In genomic region chr1:37477946-37478345, GRCh38 we compare ENCODE assay signal across 8 cellular contexts. TPM values are rescaled to one million over a fixed set of nuclear protein-coding genes. Genes with fewer than 3 reads are reported as not detected.
DNase-seq lines count a peak whose midpoint lies in the region; ATAC-seq, FAIRE-seq and TF ChIP-seq lines count a peak whose summit lies in the region.

No MANE protein-coding gene starts in this region.

- DNase-seq in AG04450 (ENCODE audit: low read depth, low spot score), result no peak
- no peak for DNase-seq in K562 (ENCODE audit: extremely low read depth in 1 of 4, low spot score in 3 of 4)
- peak; percentile 86 for DNase-seq in mesenteric fat pad (ENCODE audit: low spot score)
- DNase-seq in NCI-H146 treated with DMSO at 0.1 percent for 48 hours (lab: John Stamatoyannopoulos, UW; ENCODE audit: unreplicated experiment), result no peak
- no peak for DNase-seq in stimulated activated CD4-positive, alpha-beta T cell treated with anti-CD3 and anti-CD28 coated beads, Interleukin-4, amount 100 ng/mL, for 24 hours

- H3K9me1 ChIP-seq in K562 (ENCODE audit: control insufficient read depth, insufficient read depth, low read length), result peaks cover 7% of the 10 kb centered on the region

- ATAC-seq in K562, result no peak
- ATAC-seq in GM21529 (IDR thresholded peaks at IDR 0.05; ENCODE audit: unreplicated experiment), result no peak
- no peak for ATAC-seq in GM18505 (IDR thresholded peaks at IDR 0.05; ENCODE audit: unreplicated experiment)

- H3K4me1 ChIP-seq in K562 (replicated peaks in 1 of 2; ENCODE audit: control insufficient read depth in 2 of 2, insufficient read depth in 2 of 2, low read length in 2 of 2), result peaks cover 52 to 75% of the 10 kb centered on the region in 2 experiments

- CTCF ChIA-PET in AG04450 (lab: Charles Lee) (interaction anchor here (1.6 to 6.7 kb wide), 4 partner anchors 9 to 125 kb away, joined by 4 to 74 read pairs (median 24); partner anchors contain the start of gene MEAF6), K562 (lab: Yijun Ruan, JAX; ENCODE audit: low intra/inter-chr PET ratio) (no interaction called here)

- H3K79me2 ChIP-seq in K562 (ENCODE audit: control insufficient read depth, insufficient read depth, low read length), result peaks cover 59% of the 10 kb centered on the region

- in situ Hi-C loops in K562 (cut with MboI), result no loop called here

- peak overlapping the region; percentile 86 to 98; a peak in 3 of 4 replicates for H3K9ac ChIP-seq in K562 (ENCODE audit: insufficient read depth in 1 of 2, low read depth in 2 of 2, low read length in 2 of 2)

- H3K4me3 Mint-ChIP-seq in IgD-negative memory B cell, result peak overlapping the region; percentile 98 to 99 (median 98)

- peaks cover 19 to 25% (median 22%) of the 10 kb centered on the region in 3 donors for H3K4me1 Mint-ChIP-seq in IgD-negative memory B cell

- H2AFZ ChIP-seq in K562 (ENCODE audit: low read depth, low read length), result no peak overlapping the region

- POLR2A ChIA-PET in AG04450 (lab: Yijun Ruan, JAX), result interaction anchor here (1.0 to 4.1 kb wide), 3 partner anchors 8 to 212 kb away, joined by 6 to 44 read pairs (median 7); a partner anchor contains a TSS
- POLR2A ChIA-PET in K562 (lab: Yijun Ruan, JAX), result interaction anchor here (0.6 to 7.6 kb wide), 16 partner anchors 7 to 684 kb away, joined by 3 to 118 read pairs (median 4); partner anchors contain the start of genes EPHA10, GNL2 and MEAF6

- H3K9me3 ChIP-seq in AG04450 (ENCODE audit: control insufficient read depth, insufficient read depth, low read length) (peaks cover 5% of the 10 kb centered on the region; the same call in 1 of the 2 replicates), K562 (replicated peaks; ENCODE audit: control insufficient read depth, insufficient read depth, low read depth, low read length) (no peaks in the 10 kb centered on the region)

- peak overlapping the region; percentile 98 to 100 (median 100) for H3K27ac Mint-ChIP-seq in IgD-negative memory B cell

- 97% methylated on average over 5 of the region's 5 CpGs for WGBS in K562 (ENCODE audit: insufficient coverage, low coverage, missing lambda C conversion rate)

- no peaks in the 10 kb centered on the region for H3K9me3 Mint-ChIP-seq in IgD-negative memory B cell

- peaks cover 43% of the 10 kb centered on the region for H4K20me1 ChIP-seq in K562 (replicated peaks; ENCODE audit: control insufficient read depth, insufficient read depth, low read length)

- no peaks in the 10 kb centered on the region for H3K27me3 Mint-ChIP-seq in IgD-negative memory B cell

- intact Hi-C loops in K562 (cut with micrococcal nuclease), result loop anchor here (10.0 kb wide), 1 partner anchor 77 kb away; the partner anchor contains the start of genes DNALI1 and SNIP1

- TF ChIP-seq POLR2A in K562 (conservative IDR thresholded peaks at IDR 0.05), result no peak
- TF ChIP-seq POLR2A in GM18505 (IDR thresholded peaks at IDR 0.05; ENCODE audit: borderline replicate concordance, extremely low read depth, insufficient read depth, insufficient read length), result no peak

- no peak for FAIRE-seq in K562 (lab: Jason Lieb, UNC)

- peaks cover 12% of the 10 kb centered on the region for H3K36me3 Mint-ChIP-seq in IgD-negative memory B cell

- no peak for TF ChIP-seq RAD21 in K562 (CRISPR knock-in tag; conservative IDR thresholded peaks at IDR 0.05 in 1 of 2, IDR thresholded peaks at IDR 0.05 in 1 of 2)

- H3K4me2 ChIP-seq in K562 (ENCODE audit: insufficient read depth, low read length), result peak overlapping the region; percentile 96

- no TSS peak for BruUV-seq in K562 (replicated peaks; lab: Mats Ljungman, UMichigan)

- H3K27ac ChIP-seq in AG04450 (ENCODE audit: low read depth, low read length) (peak overlapping the region; percentile 94), K562 (ENCODE audit: extremely low read depth, low read depth, low read length) (peak overlapping the region; percentile 94; the same call in 2 of the 3 replicates)

- peaks cover 75% of the 10 kb centered on the region for H3K36me3 ChIP-seq in K562 (ENCODE audit: control insufficient read depth, insufficient read depth, low read length)

- TF ChIP-seq CTCF in AG04450 (IDR thresholded peaks at IDR 0.05; ENCODE audit: low read depth, low read length) (no peak), K562 (IDR thresholded peaks at IDR 0.05 in 2 of 3, conservative IDR thresholded peaks at IDR 0.05 in 1 of 3; ENCODE audit: insufficient read depth in 2 of 3, low read depth in 1 of 3, low read length in 3 of 3) (no peak)

- no peaks in the 10 kb centered on the region for H3K27me3 ChIP-seq in AG04450 (ENCODE audit: control insufficient read depth, insufficient read depth, low read length)
- H3K27me3 ChIP-seq in K562 (ENCODE audit: control insufficient read depth in 2 of 2, insufficient read depth in 2 of 2, low read length in 2 of 2), result no peaks in the 10 kb centered on the region

- no peak for TF ChIP-seq EP300 in K562 (IDR thresholded peaks at IDR 0.05; ENCODE audit: low read length)

- H3K4me3 ChIP-seq in AG04450 (ENCODE audit: low read depth, low read length) (peak overlapping the region; percentile 89), K562 (peak overlapping the region; percentile 77; the same call in 1 of the 2 replicates)

TF ChIP-seq in K562, 482 proteins besides CTCF, POLR2A, EP300 and RAD21 (continues in another document):
- no peak for TF ChIP-seq HNRNPL (IDR thresholded peaks at IDR 0.05; ENCODE audit: low read depth, low read length)
- no peak for TF ChIP-seq MAFK (IDR thresholded peaks at IDR 0.05; ENCODE audit: low read length)
- 0 out of 2 replicates have a peak, but pooled peaks have one; percentile 64 for TF ChIP-seq ZC3H4 (CRISPR knock-in tag; IDR thresholded peaks at IDR 0.05; ENCODE audit: borderline replicate concordance)
- TF ChIP-seq OTX1 (CRISPR knock-in tag; IDR thresholded peaks at IDR 0.05), result no peak
- no peak for TF ChIP-seq ZNF140 (CRISPR knock-in tag; IDR thresholded peaks at IDR 0.05)
- no peak for TF ChIP-seq ZBTB1 (CRISPR knock-in tag; IDR thresholded peaks at IDR 0.05; ENCODE audit: borderline replicate concordance, low read depth)

RNA-seq across cellular contexts. Expression of gene ZC3H12A, which starts 3.6 kb away (rescaled TPM):
- polyA plus RNA-seq in AG04450 (2011; rRNA removed), result 4.3 and 6.4 TPM in 2 replicates
- 7.2 and 13.7 TPM in 2 replicates for polyA minus RNA-seq in AG04450 (2011; rRNA and poly(A)+ RNA removed)
- 20.6 TPM for polyA plus RNA-seq in IgD-negative memory B cell
- total RNA-seq in K562 (2011; cell fraction: chromatin; rRNA removed; ENCODE audit: low replicate concordance), result 19.0 and 54.2 TPM in 2 replicates
- total RNA-seq in K562 (2011; cell fraction: nucleolus; rRNA removed), result 40.7 and 45.7 TPM in 2 replicates
- 23.7 and 24.1 TPM in 2 replicates for total RNA-seq in K562 (2011; cell fraction: nucleoplasm; rRNA removed)
- total RNA-seq in K562 (2014; rRNA removed), result 9.3 and 9.4 TPM in 2 replicates
- total RNA-seq in K562 (2014; rRNA removed; fragmentation: Illumina TruSeq; extraction: Trizol), result 1.2 and 1.7 TPM in 2 replicates
- total RNA-seq in K562 (2015; rRNA removed; fragmentation: Illumina TruSeq; extraction: Trizol), result 6.7 and 7.1 TPM in 2 replicates
- 9.4 and 11.4 TPM in 2 replicates for total RNA-seq in K562 (2021)
- 7.0 and 8.6 TPM in 2 replicates for polyA plus RNA-seq in K562 (2011; rRNA removed)
- polyA plus RNA-seq in K562 (2011; cell fraction: cytosol; rRNA removed), result 8.3 and 15.3 TPM in 2 replicates
- 27.9 and 51.1 TPM in 2 replicates for polyA plus RNA-seq in K562 (2011; cell fraction: nucleus; rRNA removed)
- 6.1 and 10.9 TPM in 2 replicates for polyA plus RNA-seq in K562 (2012)
- 4.9 and 6.5 TPM in 2 replicates for polyA plus RNA-seq in K562 (2014; fragmentation: Illumina TruSeq; extraction: Trizol)
- polyA plus RNA-seq in K562 (2014; fragmentation: Nextera tagmentation; extraction: Ambion mirVana), result under 1 TPM; 0.14 to 0.22 TPM
- 9.1 and 11.1 TPM in 2 replicates for polyA plus RNA-seq in K562 (2014; rRNA removed)
- 4.5 and 9.7 TPM in 2 replicates for polyA minus RNA-seq in K562 (2011; rRNA and poly(A)+ RNA removed)
- 9.2 and 11.9 TPM in 2 replicates for polyA minus RNA-seq in K562 (2011; cell fraction: cytosol; rRNA and poly(A)+ RNA removed)
- polyA minus RNA-seq in K562 (2011; cell fraction: nucleus; rRNA and poly(A)+ RNA removed), result 23.2 and 24.4 TPM in 2 replicates
- total RNA-seq in mesenteric fat pad, result 34.2 TPM

RNA-seq across cellular contexts. Expression of gene MEAF6, which starts 36.6 kb away (rescaled TPM):
- 59.6 and 69.6 TPM in 2 replicates for polyA plus RNA-seq in AG04450 (2011; rRNA removed)
- polyA minus RNA-seq in AG04450 (2011; rRNA and poly(A)+ RNA removed), result 18.2 and 24.1 TPM in 2 replicates
- polyA plus RNA-seq in IgD-negative memory B cell, result 151 TPM
- total RNA-seq in K562 (2011; cell fraction: chromatin; rRNA removed; ENCODE audit: low replicate concordance), result 74.7 and 79.0 TPM in 2 replicates
- 41.5 and 45.5 TPM in 2 replicates for total RNA-seq in K562 (2011; cell fraction: nucleolus; rRNA removed)
- 60.9 and 81.0 TPM in 2 replicates for total RNA-seq in K562 (2011; cell fraction: nucleoplasm; rRNA removed)
- 111 and 137 TPM in 2 replicates for total RNA-seq in K562 (2014; rRNA removed)
- 95.0 and 113 TPM in 2 replicates for total RNA-seq in K562 (2014; rRNA removed; fragmentation: Illumina TruSeq; extraction: Trizol)
- total RNA-seq in K562 (2015; rRNA removed; fragmentation: Illumina TruSeq; extraction: Trizol), result 89.2 and 92.3 TPM in 2 replicates
- 86.4 and 93.8 TPM in 2 replicates for total RNA-seq in K562 (2021)
- polyA plus RNA-seq in K562 (2011; rRNA removed), result 70.0 and 77.3 TPM in 2 replicates
- 37.7 and 68.5 TPM in 2 replicates for polyA plus RNA-seq in K562 (2011; cell fraction: cytosol; rRNA removed)
- 50.0 and 63.0 TPM in 2 replicates for polyA plus RNA-seq in K562 (2011; cell fraction: nucleus; rRNA removed)
- polyA plus RNA-seq in K562 (2012), result 67.6 and 77.9 TPM in 2 replicates
- 118 and 151 TPM in 2 replicates for polyA plus RNA-seq in K562 (2014; fragmentation: Illumina TruSeq; extraction: Trizol)
- 10 to 100 TPM; 55.0 to 66.3 TPM for polyA plus RNA-seq in K562 (2014; fragmentation: Nextera tagmentation; extraction: Ambion mirVana)
- polyA plus RNA-seq in K562 (2014; rRNA removed), result 109 and 110 TPM in 2 replicates
- 36.0 and 44.0 TPM in 2 replicates for polyA minus RNA-seq in K562 (2011; rRNA and poly(A)+ RNA removed)
- 20.2 and 28.3 TPM in 2 replicates for polyA minus RNA-seq in K562 (2011; cell fraction: cytosol; rRNA and poly(A)+ RNA removed)
- 30.8 and 52.4 TPM in 2 replicates for polyA minus RNA-seq in K562 (2011; cell fraction: nucleus; rRNA and poly(A)+ RNA removed)
- 43.4 TPM for total RNA-seq in mesenteric fat pad
